11 cellular contexts compared by ENCODE assay signal in the genomic region with DNA sequence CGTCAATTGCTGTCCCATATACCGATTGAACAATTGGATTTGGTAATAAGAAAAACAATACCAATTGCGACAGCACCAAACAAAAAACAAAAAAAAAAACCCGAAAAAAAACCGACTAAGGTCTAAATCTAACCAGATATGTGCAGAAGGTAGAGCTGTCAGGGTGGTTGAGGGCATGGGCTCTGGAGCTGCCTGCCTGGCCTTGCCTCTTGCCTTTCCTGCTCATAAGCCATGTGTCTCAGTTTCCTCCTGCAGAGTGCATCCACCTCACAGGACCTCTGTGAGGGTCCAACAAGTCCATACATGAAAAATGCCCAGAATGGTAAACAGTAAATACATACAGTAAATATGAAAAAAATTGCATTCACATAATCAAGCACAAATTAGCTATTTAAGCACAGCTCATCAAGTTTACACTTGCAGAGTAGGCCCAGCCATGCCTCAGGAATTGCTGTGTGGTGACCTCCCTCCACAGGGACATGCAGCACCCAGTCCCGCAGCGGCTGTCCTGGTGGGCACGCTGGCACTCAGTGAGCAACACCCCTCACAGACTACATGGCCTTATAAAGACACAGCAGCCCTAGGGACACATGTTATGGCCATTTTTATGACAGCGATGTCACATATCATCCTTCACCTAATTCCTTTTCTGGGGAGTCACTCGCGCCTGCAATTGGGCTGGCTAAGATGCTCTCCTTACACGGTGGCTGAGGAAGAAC. TPM values are rescaled to one million over a fixed set of nuclear protein-coding genes. Genes with fewer than 3 reads are reported as not detected.
A peak's percentile ranks its signal among the peaks of the same experiment; 100 is the strongest.
DNase-seq lines count a peak whose midpoint lies in the region; ATAC-seq and TF ChIP-seq lines count a peak whose summit lies in the region.
"Had no signal": no experiment of that assay in that cellular context is flagged by ENCODE, and none has a peak within 500 bp of the region (broad histone marks: within the 10 kb centered on the region; RNA-seq: fewer than 3 reads in every experiment).

No MANE protein-coding gene starts in this region.

- H3K4me3 Mint-ChIP-seq in activated naive CD8-positive, alpha-beta T cell treated with anti-CD3 and anti-CD28 coated beads, Interleukin-2, amount 10 ng/mL, durations not matched to agents 7 days and 5 days = peak overlapping the region; percentile 84
- no peak overlapping the region for H3K4me3 Mint-ChIP-seq in activated naive CD8-positive, alpha-beta T cell treated with anti-CD3 and anti-CD28 coated beads for 36 hours
- H3K4me3 Mint-ChIP-seq in immature natural killer cell = peak overlapping the region; percentile 34 to 94 (median 89)

- H3K9ac ChIP-seq in SK-N-MC (ENCODE audit: insufficient read length) = peak overlapping the region; percentile 38
- H3K9ac ChIP-seq in neuronal stem cell (ENCODE audit: low read depth, low read length, poor library complexity) = no peak overlapping the region

- no peak overlapping the region for H3K4me2 ChIP-seq in neuronal stem cell (ENCODE audit: insufficient read depth, low read length, poor library complexity, severe bottlenecking)

- H3K27me3 ChIP-seq in thoracic aorta (replicated peaks; ENCODE audit: insufficient read depth) = no peaks in the 10 kb centered on the region
- no peaks in the 10 kb centered on the region for H3K27me3 ChIP-seq in neuronal stem cell (ENCODE audit: control insufficient read depth in 3 of 3, insufficient read depth in 3 of 3, low read depth in 1 of 3, low read length in 3 of 3)
- H3K27me3 ChIP-seq: neutrophil had no signal

- H3K9me3 ChIP-seq in SK-N-MC (ENCODE audit: low read depth, low read length) (no peaks in the 10 kb centered on the region), thoracic aorta (no peaks in the 10 kb centered on the region), neuronal stem cell (replicated peaks in 1 of 2; ENCODE audit: control insufficient read depth in 2 of 2, insufficient read depth in 1 of 2, low read depth in 1 of 2, low read length in 2 of 2) (no peaks in the 10 kb centered on the region)
- H3K9me3 ChIP-seq: neutrophil had no signal

- no peaks in the 10 kb centered on the region for H3K9me3 Mint-ChIP-seq in activated naive CD8-positive, alpha-beta T cell treated with anti-CD3 and anti-CD28 coated beads, Interleukin-2, amount 10 ng/mL, durations not matched to agents 7 days and 5 days
- H3K9me3 Mint-ChIP-seq in activated naive CD8-positive, alpha-beta T cell treated with anti-CD3 and anti-CD28 coated beads for 36 hours = no peaks in the 10 kb centered on the region
- no peaks in the 10 kb centered on the region for H3K9me3 Mint-ChIP-seq in immature natural killer cell

- H2BK5ac ChIP-seq in neuronal stem cell (ENCODE audit: low read length) = no peak overlapping the region

- H2AFZ ChIP-seq in neuronal stem cell (ENCODE audit: low read length) = no peak overlapping the region

- no peaks in the 10 kb centered on the region for H3K79me1 ChIP-seq in neuronal stem cell (ENCODE audit: low read depth, low read length)

- peak overlapping the region; percentile 87 for H3K27ac Mint-ChIP-seq in activated naive CD8-positive, alpha-beta T cell treated with anti-CD3 and anti-CD28 coated beads, Interleukin-2, amount 10 ng/mL, durations not matched to agents 7 days and 5 days
- no peak overlapping the region for H3K27ac Mint-ChIP-seq in activated naive CD8-positive, alpha-beta T cell treated with anti-CD3 and anti-CD28 coated beads for 36 hours
- peak overlapping the region; percentile 61 to 88 (median 85) for H3K27ac Mint-ChIP-seq in immature natural killer cell

- H4K91ac ChIP-seq in neuronal stem cell (ENCODE audit: low read depth, low read length, poor library complexity) = no peak overlapping the region

- ATAC-seq in activated naive CD8-positive, alpha-beta T cell treated with anti-CD3 and anti-CD28 coated beads, Interleukin-2, amount 10 ng/mL, durations not matched to agents 7 days and 5 days (ENCODE audit: low read depth) = no peak
- ATAC-seq in thoracic aorta (ENCODE audit: insufficient number of reproducible peaks, low FRiP score, low read depth) = no peak

- no CpG with 5 or more reads among the region's 12 CpGs for WGBS in neuronal stem cell (ENCODE audit: extremely low coverage in 2 of 2, insufficient read length in 2 of 2, insufficient replicate concordance in 1 of 2), 2 donors

- H3K4me3 ChIP-seq in SK-N-MC = peak overlapping the region; percentile 72
- peak overlapping the region; percentile 56 for H3K4me3 ChIP-seq in thoracic aorta
- H3K4me3 ChIP-seq in neuronal stem cell (ENCODE audit: low read length in 2 of 2) = no peak overlapping the region

- no peak overlapping the region for H2AK5ac ChIP-seq in neuronal stem cell (ENCODE audit: low read depth, low read length)

- no peak overlapping the region for H2BK15ac ChIP-seq in neuronal stem cell (ENCODE audit: low read length)

- POLR2A ChIA-PET in activated naive CD8-positive, alpha-beta T cell treated with anti-CD3 and anti-CD28 coated beads, Interleukin-2, amount 10 ng/mL, durations not matched to agents 7 days and 5 days (lab: Charles Lee) = no interaction called here

- H3K14ac ChIP-seq in neuronal stem cell (ENCODE audit: low read length) = no peak overlapping the region

- peaks cover 0 to 10% of the 10 kb centered on the region in 2 donors for H3K4me1 ChIP-seq in thoracic aorta (ENCODE audit: control insufficient read depth in 1 of 2, low read depth in 2 of 2)
- H3K4me1 ChIP-seq in neuronal stem cell (ENCODE audit: control insufficient read depth in 2 of 2, insufficient read depth in 1 of 2, low read depth in 1 of 2, low read length in 2 of 2) = no peaks in the 10 kb centered on the region

- peaks cover 6% of the 10 kb centered on the region for H3K27me3 Mint-ChIP-seq in activated naive CD8-positive, alpha-beta T cell treated with anti-CD3 and anti-CD28 coated beads, Interleukin-2, amount 10 ng/mL, durations not matched to agents 7 days and 5 days
- H3K27me3 Mint-ChIP-seq in activated naive CD8-positive, alpha-beta T cell treated with anti-CD3 and anti-CD28 coated beads for 36 hours = no peaks in the 10 kb centered on the region
- H3K27me3 Mint-ChIP-seq in immature natural killer cell (ENCODE audit: low read depth in 3 of 3) = peaks cover 4 to 19% (median 11%) of the 10 kb centered on the region in 3 donors

- H3K27ac ChIP-seq in SK-N-MC (no peak overlapping the region), thoracic aorta (no peak overlapping the region), neuronal stem cell (replicated peaks; ENCODE audit: low read length) (no peak overlapping the region)
- H3K27ac ChIP-seq: neutrophil had no signal

- no peak for DNase-seq in activated naive CD8-positive, alpha-beta T cell treated with anti-CD3 and anti-CD28 coated beads, Interleukin-2, amount 10 ng/mL, durations not matched to agents 7 days and 5 days
- no peak for DNase-seq in activated naive CD8-positive, alpha-beta T cell treated with anti-CD3 and anti-CD28 coated beads for 36 hours
- DNase-seq in SK-N-MC (ENCODE audit: low read depth, low spot score) (no peak), immature natural killer cell (no peak), thoracic aorta (ENCODE audit: low spot score) (no peak), neuronal stem cell (ENCODE audit: low spot score) (no peak), amniotic stem cell (lab: John Stamatoyannopoulos, UW) (no peak), SHP77 treated with DMSO at 0.1 percent for 48 hours (lab: John Stamatoyannopoulos, UW) (no peak)

- H3K18ac ChIP-seq in neuronal stem cell (ENCODE audit: low read length) = no peak overlapping the region

- H2BK120ac ChIP-seq in neuronal stem cell (ENCODE audit: low read depth, low read length) = no peak overlapping the region

- H2BK12ac ChIP-seq in neuronal stem cell (ENCODE audit: low read length) = no peak overlapping the region

- no peak overlapping the region for H3K4ac ChIP-seq in neuronal stem cell (ENCODE audit: low read length)

- no peaks in the 10 kb centered on the region for H3K36me3 ChIP-seq in SK-N-MC (ENCODE audit: insufficient read depth, low read length)
- H3K36me3 ChIP-seq in thoracic aorta = no peaks in the 10 kb centered on the region
- no peaks in the 10 kb centered on the region for H3K36me3 ChIP-seq in neuronal stem cell (replicated peaks in 1 of 2; ENCODE audit: control insufficient read depth in 2 of 2, insufficient read depth in 2 of 2, low read length in 2 of 2)
- H3K36me3 ChIP-seq: neutrophil had no signal

- no peak overlapping the region for H4K8ac ChIP-seq in neuronal stem cell (ENCODE audit: low read depth, low read length)

- no peak overlapping the region for H3K23ac ChIP-seq in neuronal stem cell (ENCODE audit: low read depth, low read length, poor library complexity)

- no peaks in the 10 kb centered on the region for H3K36me3 Mint-ChIP-seq in activated naive CD8-positive, alpha-beta T cell treated with anti-CD3 and anti-CD28 coated beads, Interleukin-2, amount 10 ng/mL, durations not matched to agents 7 days and 5 days
- no peaks in the 10 kb centered on the region for H3K36me3 Mint-ChIP-seq in activated naive CD8-positive, alpha-beta T cell treated with anti-CD3 and anti-CD28 coated beads for 36 hours
- peaks cover 0 to 3% (median 0%) of the 10 kb centered on the region in 3 donors for H3K36me3 Mint-ChIP-seq in immature natural killer cell

- TF ChIP-seq CTCF in thoracic aorta (IDR thresholded peaks at IDR 0.05) = no peak

- H3K4me1 Mint-ChIP-seq in activated naive CD8-positive, alpha-beta T cell treated with anti-CD3 and anti-CD28 coated beads, Interleukin-2, amount 10 ng/mL, durations not matched to agents 7 days and 5 days = peaks cover 10% of the 10 kb centered on the region
- peaks cover 2% of the 10 kb centered on the region for H3K4me1 Mint-ChIP-seq in activated naive CD8-positive, alpha-beta T cell treated with anti-CD3 and anti-CD28 coated beads for 36 hours
- H3K4me1 Mint-ChIP-seq in immature natural killer cell = peaks cover 17 to 18% of the 10 kb centered on the region in 2 donors

RNA-seq across cellular contexts. Expression of gene TBC1D28, which starts 17.9 kb away (rescaled TPM):
- not detected for total RNA-seq in activated naive CD8-positive, alpha-beta T cell treated with anti-CD3 and anti-CD28 coated beads, Interleukin-2, amount 10 ng/mL, durations not matched to agents 7 days and 5 days
- not detected for total RNA-seq in activated naive CD8-positive, alpha-beta T cell treated with anti-CD3 and anti-CD28 coated beads for 36 hours
- not detected for polyA plus RNA-seq in immature natural killer cell
- total RNA-seq in thoracic aorta = not detected
- polyA plus RNA-seq in neuronal stem cell (2013, experiment 1 of 2) = 0.15 TPM
- polyA plus RNA-seq in neuronal stem cell (2013, experiment 2 of 2) = 0.15 TPM
- total RNA-seq: IMR-90, temporal lobe had no signal
- polyA plus RNA-seq: IMR-90 had no signal

RNA-seq across cellular contexts. Expression of gene FOXO3B, which starts 55.8 kb away (rescaled TPM):
- 1 to 10 TPM; 4.2 to 4.8 TPM for total RNA-seq in activated naive CD8-positive, alpha-beta T cell treated with anti-CD3 and anti-CD28 coated beads, Interleukin-2, amount 10 ng/mL, durations not matched to agents 7 days and 5 days
- 1 to 10 TPM; 6.6 to 7.6 TPM for total RNA-seq in activated naive CD8-positive, alpha-beta T cell treated with anti-CD3 and anti-CD28 coated beads for 36 hours
- 1 to 10 TPM in 1 of 3 donors, not detected in 2; 4.3 TPM for polyA plus RNA-seq in immature natural killer cell
- total RNA-seq in thoracic aorta = 10 to 100 TPM in 1 of 2 donors, 1 to 10 TPM in 1; 9.9 to 21.1 TPM
- polyA plus RNA-seq in neuronal stem cell (2013, experiment 1 of 2) = 11.0 TPM
- 11.2 TPM for polyA plus RNA-seq in neuronal stem cell (2013, experiment 2 of 2)

Comparison
In these comparisons a context has a peak if more than half of its experiments do, and no peak if none do; other contexts are left out.
1. H3K4me3 ChIP-seq: peak in SK-N-MC (single experiment) and thoracic aorta (single experiment); none in neuronal stem cell (0 of 2).